Comparison of ENCODE assay signal across 1 cellular context in genomic region chr17:5209396-5209795, GRCh38.
TF ChIP-seq lines count a peak whose summit lies in the region.

No MANE protein-coding gene starts in this region.

TF ChIP-seq in HepG2, 621 proteins besides CTCF, POLR2A, EP300 and RAD21 (continued from another document):
- TF ChIP-seq THAP11 (CRISPR knock-in tag; IDR thresholded peaks at IDR 0.05) (no peak), ZNF333 (CRISPR knock-in tag; IDR thresholded peaks at IDR 0.05; ENCODE audit: borderline replicate concordance) (no peak), ZNF737 (CRISPR knock-in tag; IDR thresholded peaks at IDR 0.05; ENCODE audit: borderline replicate concordance) (no peak), ZNF12 (CRISPR knock-in tag; IDR thresholded peaks at IDR 0.05) (no peak), JARID2 (CRISPR knock-in tag; IDR thresholded peaks at IDR 0.05; ENCODE audit: insufficient replicate concordance) (no peak), FOXO1 (CRISPR knock-in tag; IDR thresholded peaks at IDR 0.05) (no peak), ZNF547 (CRISPR knock-in tag; IDR thresholded peaks at IDR 0.05) (no peak), ZNF761 (CRISPR knock-in tag; conservative IDR thresholded peaks at IDR 0.05) (no peak), ZBTB43 (CRISPR knock-in tag; conservative IDR thresholded peaks at IDR 0.05) (no peak), FOXA3 (CRISPR knock-in tag; IDR thresholded peaks at IDR 0.05) (no peak)
- TF ChIP-seq, protein P1, sequence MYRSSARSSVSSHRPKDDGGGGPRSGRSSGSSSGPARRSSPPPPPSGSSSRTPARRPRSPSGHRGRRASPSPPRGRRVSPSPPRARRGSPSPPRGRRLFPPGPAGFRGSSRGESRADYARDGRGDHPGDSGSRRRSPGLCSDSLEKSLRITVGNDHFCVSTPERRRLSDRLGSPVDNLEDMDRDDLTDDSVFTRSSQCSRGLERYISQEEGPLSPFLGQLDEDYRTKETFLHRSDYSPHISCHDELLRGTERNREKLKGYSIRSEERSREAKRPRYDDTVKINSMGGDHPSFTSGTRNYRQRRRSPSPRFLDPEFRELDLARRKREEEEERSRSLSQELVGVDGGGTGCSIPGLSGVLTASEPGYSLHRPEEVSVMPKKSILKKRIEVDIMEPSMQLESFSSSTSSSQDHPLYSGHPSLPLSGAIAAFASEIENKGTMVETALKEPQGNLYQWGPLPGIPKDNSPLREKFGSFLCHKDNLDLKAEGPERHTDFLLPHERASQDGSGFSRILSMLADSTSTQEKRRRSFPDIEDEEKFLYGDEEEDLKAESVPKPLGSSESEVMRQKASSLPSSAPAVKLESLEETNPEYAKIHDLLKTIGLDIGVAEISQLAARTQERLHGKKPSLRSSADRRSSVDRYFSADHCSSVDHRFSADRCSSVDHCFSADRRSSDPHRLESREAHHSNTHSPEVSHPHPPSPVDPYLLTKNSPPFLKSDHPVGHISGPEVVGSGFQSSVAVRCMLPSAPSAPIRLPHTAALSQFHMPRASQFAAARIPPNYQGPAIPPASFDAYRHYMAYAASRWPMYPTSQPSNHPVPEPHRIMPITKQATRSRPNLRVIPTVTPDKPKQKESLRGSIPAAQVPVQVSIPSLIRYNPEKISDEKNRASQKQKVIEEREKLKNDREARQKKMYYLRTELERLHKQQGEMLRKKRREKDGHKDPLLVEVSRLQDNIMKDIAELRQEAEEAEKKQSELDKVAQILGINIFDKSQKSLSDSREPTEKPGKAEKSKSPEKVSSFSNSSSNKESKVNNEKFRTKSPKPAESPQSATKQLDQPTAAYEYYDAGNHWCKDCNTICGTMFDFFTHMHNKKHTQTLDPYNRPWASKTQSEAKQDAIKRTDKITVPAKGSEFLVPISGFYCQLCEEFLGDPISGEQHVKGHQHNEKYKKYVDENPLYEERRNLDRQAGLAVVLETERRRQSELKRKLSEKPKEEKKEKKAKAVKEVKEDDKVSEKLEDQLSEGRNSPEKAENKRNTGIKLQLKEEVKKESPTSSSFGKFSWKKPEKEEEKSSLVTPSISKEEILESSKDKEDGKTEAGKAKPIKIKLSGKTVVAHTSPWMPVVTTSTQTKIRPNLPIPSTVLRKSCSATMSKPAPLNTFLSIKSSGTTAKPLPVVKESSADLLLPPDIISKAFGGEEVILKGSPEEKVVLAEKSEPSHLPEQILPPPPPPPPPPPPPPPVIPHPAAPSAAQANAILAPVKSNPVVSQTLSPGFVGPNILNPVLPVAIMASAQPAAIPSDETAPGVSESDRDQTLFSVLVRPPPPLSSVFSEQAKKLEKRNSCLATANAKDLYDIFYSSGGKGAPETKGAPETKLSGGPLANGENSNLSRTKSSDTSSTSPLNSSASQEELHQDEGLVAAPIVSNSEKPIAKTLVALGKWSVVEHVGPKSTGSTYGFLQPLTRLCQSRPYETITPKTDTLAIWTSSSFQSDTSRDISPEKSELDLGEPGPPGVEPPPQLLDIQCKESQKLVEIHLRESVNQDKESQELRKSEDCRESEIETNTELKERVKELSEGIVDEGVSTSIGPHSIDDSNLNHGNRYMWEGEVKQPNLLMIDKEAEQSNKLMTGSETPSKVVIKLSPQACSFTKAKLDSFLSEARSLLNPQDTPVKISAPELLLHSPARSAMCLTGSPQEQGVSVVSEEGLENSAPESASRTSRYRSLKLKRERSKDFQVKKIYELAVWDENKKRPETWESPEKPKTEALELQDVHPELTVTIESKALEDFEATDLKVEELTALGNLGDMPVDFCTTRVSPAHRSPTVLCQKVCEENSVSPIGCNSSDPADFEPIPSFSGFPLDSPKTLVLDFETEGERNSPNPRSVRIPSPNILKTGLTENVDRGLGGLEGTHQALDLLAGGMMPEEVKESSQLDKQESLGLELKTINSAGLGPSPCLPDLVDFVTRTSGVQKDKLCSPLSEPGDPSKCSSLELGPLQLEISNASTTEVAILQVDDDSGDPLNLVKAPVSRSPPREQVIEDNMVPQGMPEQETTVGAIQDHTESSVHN (CRISPR knock-in tag; IDR thresholded peaks at IDR 0.05) = no peak
